3 cellular contexts compared by ENCODE assay signal in genomic region chr7:127304087-127304486, GRCh38.
TF ChIP-seq lines count a peak whose summit lies in the region.

No MANE protein-coding gene starts in this region.

TF ChIP-seq in GM23338, 12 proteins besides CTCF, POLR2A, EP300 and RAD21 (continues in another document):
- no peak for TF ChIP-seq ZNF114 (CRISPR knock-in tag; IDR thresholded peaks at IDR 0.05)
- TF ChIP-seq ETS1 (IDR thresholded peaks at IDR 0.05), result no peak
- TF ChIP-seq EZH2 (IDR thresholded peaks at IDR 0.05; ENCODE audit: low read depth, unreplicated experiment), result no peak
- no peak for TF ChIP-seq POLR2AphosphoS5 (IDR thresholded peaks at IDR 0.05; ENCODE audit: low read depth)
- TF ChIP-seq JUNB (IDR thresholded peaks at IDR 0.05; ENCODE audit: unreplicated experiment), result no peak
- no peak for TF ChIP-seq EZH2phosphoT487 (IDR thresholded peaks at IDR 0.05; ENCODE audit: unreplicated experiment)
- TF ChIP-seq NANOG (IDR thresholded peaks at IDR 0.05; ENCODE audit: borderline replicate concordance), result no peak
- TF ChIP-seq REST (IDR thresholded peaks at IDR 0.05; ENCODE audit: unreplicated experiment), result no peak
- no peak for TF ChIP-seq ZNF331 (CRISPR knock-in tag; IDR thresholded peaks at IDR 0.05; ENCODE audit: low read depth)
- TF ChIP-seq STAT1 (IDR thresholded peaks at IDR 0.05; ENCODE audit: unreplicated experiment), result no peak
- no peak for TF ChIP-seq CREB1 (CRISPR knock-in tag; IDR thresholded peaks at IDR 0.05; ENCODE audit: low read depth)

TF ChIP-seq in HCT116, 20 proteins besides CTCF, POLR2A, EP300 and RAD21:
- TF ChIP-seq SRF (IDR thresholded peaks at IDR 0.05; ENCODE audit: low read depth) (no peak), POLR2AphosphoS5 (IDR thresholded peaks at IDR 0.05; ENCODE audit: low read depth, low read length) (no peak), EZH2phosphoT487 (IDR thresholded peaks at IDR 0.05; ENCODE audit: borderline replicate concordance) (no peak), TCF7L2 (IDR thresholded peaks at IDR 0.05; ENCODE audit: borderline replicate concordance, extremely low read depth, insufficient read depth, insufficient read length) (no peak), EZH2 (IDR thresholded peaks at IDR 0.05) (no peak), SIN3A (IDR thresholded peaks at IDR 0.05; ENCODE audit: low read depth) (no peak), ATF3 (IDR thresholded peaks at IDR 0.05) (no peak), JUND (IDR thresholded peaks at IDR 0.05) (no peak)

TF ChIP-seq in K562, 482 proteins besides CTCF, POLR2A, EP300 and RAD21:
- TF ChIP-seq GMEB1 (CRISPR knock-in tag; IDR thresholded peaks at IDR 0.05), result no peak
- no peak for TF ChIP-seq HOXB6 (CRISPR knock-in tag; IDR thresholded peaks at IDR 0.05; ENCODE audit: borderline replicate concordance)
- no peak for TF ChIP-seq NFE2L1 (tag; IDR thresholded peaks at IDR 0.05; ENCODE audit: borderline replicate concordance, low read depth)
- TF ChIP-seq ZFP1 (CRISPR knock-in tag; IDR thresholded peaks at IDR 0.05), result no peak
- TF ChIP-seq MEIS2 (IDR thresholded peaks at IDR 0.05; ENCODE audit: partially characterized antibody), result no peak
- TF ChIP-seq NCOA6 (IDR thresholded peaks at IDR 0.05), result no peak
- TF ChIP-seq RB1 (IDR thresholded peaks at IDR 0.05; ENCODE audit: low read depth), result no peak
- TF ChIP-seq TFAP4 (CRISPR knock-in tag; IDR thresholded peaks at IDR 0.05; ENCODE audit: borderline replicate concordance), result no peak
- TF ChIP-seq MED1 (CRISPR knock-in tag; IDR thresholded peaks at IDR 0.05; ENCODE audit: borderline replicate concordance), result no peak
- TF ChIP-seq PHB2 (IDR thresholded peaks at IDR 0.05; ENCODE audit: low read depth), result no peak
- TF ChIP-seq SMARCE1 (IDR thresholded peaks at IDR 0.05), result no peak
- no peak for TF ChIP-seq ZNF318 (IDR thresholded peaks at IDR 0.05; ENCODE audit: borderline replicate concordance in 1 of 2, low read depth in 1 of 2)
- TF ChIP-seq PHTF2 (CRISPR knock-in tag; IDR thresholded peaks at IDR 0.05), result no peak
- TF ChIP-seq GABPA (tag; conservative IDR thresholded peaks at IDR 0.05; ENCODE audit: low read depth), result no peak
- no peak for TF ChIP-seq ZNF57 (CRISPR knock-in tag; IDR thresholded peaks at IDR 0.05)
- TF ChIP-seq XRCC4 (IDR thresholded peaks at IDR 0.05; ENCODE audit: extremely low read depth, insufficient read depth, insufficient read length), result no peak
- no peak for TF ChIP-seq TARDBP (IDR thresholded peaks at IDR 0.05)
- no peak for TF ChIP-seq NFXL1 (CRISPR knock-in tag; IDR thresholded peaks at IDR 0.05)
